Comparison of ENCODE assay signal across 6 cellular contexts in the genomic region with DNA sequence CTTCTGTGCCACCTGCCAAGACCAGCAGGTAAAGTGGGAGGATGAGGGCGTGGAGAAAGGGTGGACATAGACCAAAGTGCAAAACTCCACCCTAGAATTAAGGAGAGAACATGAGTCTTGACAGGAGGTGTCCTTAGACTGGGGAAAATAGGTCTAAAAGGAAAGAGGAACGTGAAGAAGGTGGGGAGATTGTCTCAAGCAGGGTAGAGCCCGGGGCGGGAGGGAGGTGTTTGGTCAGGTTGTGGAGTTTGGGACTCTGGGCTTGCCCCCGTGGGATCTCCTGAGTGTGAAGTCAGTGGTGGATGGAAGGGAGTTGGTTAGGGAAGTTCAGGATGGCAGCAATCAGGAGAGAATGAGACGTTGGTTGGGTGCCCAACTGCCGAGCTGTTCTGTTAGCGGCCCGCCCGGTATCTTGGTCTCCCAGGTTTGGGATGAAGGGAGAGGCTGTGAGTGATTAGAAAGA. TPM values are rescaled to one million over a fixed set of nuclear protein-coding genes. Genes with fewer than 3 reads are reported as not detected.
A peak's percentile ranks its signal among the peaks of the same experiment; 100 is the strongest.
DNase-seq lines count a peak whose midpoint lies in the region; ATAC-seq, FAIRE-seq and TF ChIP-seq lines count a peak whose summit lies in the region.

No MANE protein-coding gene starts in this region.

- intact Hi-C loops in thyroid gland (cut with DNase I), result no loop called here

- H3K27ac ChIP-seq in foreskin keratinocyte (peak overlapping the region; percentile 91), thyroid gland (peak overlapping the region; percentile 30 to 74 (median 69))

- no peaks in the 10 kb centered on the region for H3K36me3 ChIP-seq in thyroid gland

- H3K36me3 Mint-ChIP-seq in activated T-cell treated with anti-CD3 and anti-CD28 coated beads, Interleukin-2, amount 50 U/mL, for 72 hours (ENCODE audit: insufficient read depth in 2 of 2), result peaks cover 27 to 28% of the 10 kb centered on the region in 2 donors

- no peak for FAIRE-seq in RCC 7860 (lab: Jason Lieb, UNC)

- H3K4me1 ChIP-seq in foreskin keratinocyte, result peaks cover 40% of the 10 kb centered on the region
- peaks cover 17 to 38% of the 10 kb centered on the region in 2 donors for H3K4me1 ChIP-seq in thyroid gland

- TF ChIP-seq POLR2A in thyroid gland (IDR thresholded peaks at IDR 0.05), result no peak

- no peaks in the 10 kb centered on the region for H3K27me3 ChIP-seq in foreskin keratinocyte
- H3K27me3 ChIP-seq in thyroid gland, result no peaks in the 10 kb centered on the region

- H3K9me3 Mint-ChIP-seq in activated T-cell treated with anti-CD3 and anti-CD28 coated beads, Interleukin-2, amount 50 U/mL, for 72 hours, result no peaks in the 10 kb centered on the region

- H3K27ac Mint-ChIP-seq in activated T-cell treated with anti-CD3 and anti-CD28 coated beads, Interleukin-2, amount 50 U/mL, for 72 hours, result peak overlapping the region; percentile 97

- TF ChIP-seq CTCF in foreskin keratinocyte (conservative IDR thresholded peaks at IDR 0.05), result no peak
- TF ChIP-seq CTCF in thyroid gland (IDR thresholded peaks at IDR 0.05), result no peak

- peak overlapping the region; percentile 53 to 69 (median 68) for H3K4me3 ChIP-seq in thyroid gland (replicated peaks in 1 of 3)

- WGBS in thyroid gland, 2 donors, result 17 to 19% methylated on average over 10 of the region's 10 CpGs

- peaks cover 59% of the 10 kb centered on the region for H3K4me1 Mint-ChIP-seq in activated T-cell treated with anti-CD3 and anti-CD28 coated beads, Interleukin-2, amount 50 U/mL, for 72 hours (ENCODE audit: low read depth)

- ATAC-seq in activated T-cell treated with anti-CD3 and anti-CD28 coated beads, Interleukin-2, amount 50 U/mL, for 72 hours (replicated peaks in 1 of 2), result no peak
- no peak for ATAC-seq in foreskin keratinocyte
- no peak for ATAC-seq in GM21786 (IDR thresholded peaks at IDR 0.05; ENCODE audit: unreplicated experiment)

- DNase-seq in activated T-cell treated with anti-CD3 and anti-CD28 coated beads, Interleukin-2, amount 50 U/mL, for 72 hours, result peak in 1 of 2 donors; percentile 15
- DNase-seq in activated T-cell treated with anti-CD3 and anti-CD28 coated beads for 4 hours, result no peak
- DNase-seq in foreskin keratinocyte, result no peak
- DNase-seq in thyroid gland, result peak; percentile 8 to 14
- DNase-seq in RCC 7860 (ENCODE audit: low spot score), result no peak

- H3K9me3 ChIP-seq in thyroid gland, result no peaks in the 10 kb centered on the region

- peak overlapping the region; percentile 98 to 100 for H3K4me3 Mint-ChIP-seq in activated T-cell treated with anti-CD3 and anti-CD28 coated beads, Interleukin-2, amount 50 U/mL, for 72 hours

- H3K27me3 Mint-ChIP-seq in activated T-cell treated with anti-CD3 and anti-CD28 coated beads, Interleukin-2, amount 50 U/mL, for 72 hours (ENCODE audit: low read depth), result no peaks in the 10 kb centered on the region

RNA-seq across cellular contexts. Expression of a gene that starts 0.4 kb away (rescaled TPM):
- 100 to 1,000 TPM; 343 to 396 TPM for total RNA-seq in activated T-cell treated with anti-CD3 and anti-CD28 coated beads, Interleukin-2, amount 50 U/mL, for 72 hours
- 252 and 284 TPM in 2 replicates for total RNA-seq in foreskin keratinocyte
- 214 and 218 TPM in 2 replicates for polyA plus RNA-seq in foreskin keratinocyte
- total RNA-seq in thyroid gland, result 10 to 100 TPM; 20.6 to 55.9 (median 28.7) TPM

RNA-seq across cellular contexts. Expression of a gene that starts 3.7 kb away (rescaled TPM):
- total RNA-seq in activated T-cell treated with anti-CD3 and anti-CD28 coated beads, Interleukin-2, amount 50 U/mL, for 72 hours, result 10 to 100 TPM; 35.1 to 36.6 TPM
- total RNA-seq in foreskin keratinocyte, result 42.0 and 44.5 TPM in 2 replicates
- polyA plus RNA-seq in foreskin keratinocyte, result 51.3 and 55.4 TPM in 2 replicates
- total RNA-seq in thyroid gland, result 10 to 100 TPM; 28.6 to 48.2 (median 43.7) TPM

RNA-seq across cellular contexts. Expression of a gene that starts 34.5 kb away (rescaled TPM):
- total RNA-seq in activated T-cell treated with anti-CD3 and anti-CD28 coated beads, Interleukin-2, amount 50 U/mL, for 72 hours, result 1 to 10 TPM in 1 of 2 donors, under 1 TPM in 1; 1.00 to 1.9 TPM
- 0.85 and 1.3 TPM in 2 replicates for total RNA-seq in foreskin keratinocyte
- polyA plus RNA-seq in foreskin keratinocyte, result 1.0 and 1.1 TPM in 2 replicates
- total RNA-seq in thyroid gland, result 1 to 10 TPM; 1.7 to 5.8 (median 3.0) TPM

RNA-seq across cellular contexts. Expression of a gene that starts 35.3 kb away (rescaled TPM):
- 100 to 1,000 TPM in 1 of 2 donors, 10 to 100 TPM in 1; 89.2 to 103 TPM for total RNA-seq in activated T-cell treated with anti-CD3 and anti-CD28 coated beads, Interleukin-2, amount 50 U/mL, for 72 hours
- total RNA-seq in foreskin keratinocyte (71.3 and 75.5 TPM in 2 replicates), thyroid gland (10 to 100 TPM; 13.9 to 17.2 (median 15.8) TPM)
- 39.4 and 52.8 TPM in 2 replicates for polyA plus RNA-seq in foreskin keratinocyte

RNA-seq across cellular contexts. Expression of a gene that starts 42.5 kb away (rescaled TPM):
- total RNA-seq in activated T-cell treated with anti-CD3 and anti-CD28 coated beads, Interleukin-2, amount 50 U/mL, for 72 hours, result 10 to 100 TPM; 49.4 to 56.6 TPM
- total RNA-seq in foreskin keratinocyte, result 58.2 and 75.3 TPM in 2 replicates
- 42.4 and 45.9 TPM in 2 replicates for polyA plus RNA-seq in foreskin keratinocyte
- 100 to 1,000 TPM; 104 to 119 (median 107) TPM for total RNA-seq in thyroid gland

Comparison
In these comparisons a context has a peak if more than half of its experiments do, and no peak if none do; other contexts are left out.
1. DNase-seq: peak in thyroid gland (2 of 2); none in activated T-cell treated with anti-CD3 and anti-CD28 coated beads for 4 hours (single experiment), foreskin keratinocyte (0 of 2) and RCC 7860 (single experiment).